ENCODE assay signal across 15 cellular contexts in genomic region chr1:30340934-30341333, GRCh38.
"Had no signal": no experiment of that assay in that cellular context is flagged by ENCODE, and none has a peak within 500 bp of the region (broad histone marks: within the 10 kb centered on the region; RNA-seq: fewer than 3 reads in every experiment).

No MANE protein-coding gene starts in this region.

- H3K4me3 Mint-ChIP-seq: activated naive CD8-positive, alpha-beta T cell treated with anti-CD3 and anti-CD28 coated beads for 36 hours; T-helper 17 cell had no signal

- H3K4me3 ChIP-seq: breast epithelium, dorsolateral prefrontal cortex, esophagus muscularis mucosa, left ventricle myocardium inferior, smooth muscle cell, uterus had no signal

- DNase-seq: activated CD4-positive, alpha-beta T cell treated with anti-CD3 and anti-CD28 coated beads, Interleukin-2, amount 50 U/mL, for 1 hour; activated CD4-positive, CD25-positive, alpha-beta regulatory T cell; activated gamma-delta T cell; activated naive CD8-positive, alpha-beta T cell treated with anti-CD3 and anti-CD28 coated beads for 36 hours; activated T-cell treated with anti-CD3 and anti-CD28 coated beads, Interleukin-2, amount 50 U/mL, for 1 hour; dorsolateral prefrontal cortex; foreskin fibroblast; left ventricle myocardium inferior; mesenchymal stem cell; T-helper 17 cell; uterus had no signal

- H3K36me3 ChIP-seq: breast epithelium, esophagus muscularis mucosa, left ventricle myocardium inferior, uterus had no signal

- H3K36me3 Mint-ChIP-seq: activated naive CD8-positive, alpha-beta T cell treated with anti-CD3 and anti-CD28 coated beads for 36 hours had no signal

- H3K4me1 ChIP-seq: breast epithelium, esophagus muscularis mucosa, left ventricle myocardium inferior, uterus had no signal

- H3K9me3 ChIP-seq: uterus had no signal

- H3K4me1 Mint-ChIP-seq: activated naive CD8-positive, alpha-beta T cell treated with anti-CD3 and anti-CD28 coated beads for 36 hours; T-helper 17 cell had no signal

- H3K27ac ChIP-seq: breast epithelium, dorsolateral prefrontal cortex, esophagus muscularis mucosa, left ventricle myocardium inferior, uterus had no signal

- H3K27ac Mint-ChIP-seq: activated naive CD8-positive, alpha-beta T cell treated with anti-CD3 and anti-CD28 coated beads for 36 hours; T-helper 17 cell had no signal

- H3K9me3 Mint-ChIP-seq: activated naive CD8-positive, alpha-beta T cell treated with anti-CD3 and anti-CD28 coated beads for 36 hours had no signal

- ATAC-seq: right cardiac atrium, T-helper 17 cell had no signal
